ENCODE assay signal across 8 cellular contexts in genomic region chr1:211654838-211655787, GRCh38. TPM values are rescaled to one million over a fixed set of nuclear protein-coding genes. Genes with fewer than 3 reads are reported as not detected.
A peak's percentile ranks its signal among the peaks of the same experiment; 100 is the strongest.
DNase-seq lines count a peak whose midpoint lies in the region; ATAC-seq, FAIRE-seq and TF ChIP-seq lines count a peak whose summit lies in the region.

No MANE protein-coding gene starts in this region.

- peak overlapping the region; percentile 67 for H3K4me2 ChIP-seq in skeletal muscle satellite cell (ENCODE audit: low read length)

- H3K4me1 ChIP-seq in skeletal muscle satellite cell (ENCODE audit: control insufficient read depth, insufficient read depth, low read length) = peaks cover 20% of the 10 kb centered on the region

- no peaks in the 10 kb centered on the region for H3K27me3 ChIP-seq in skeletal muscle satellite cell (ENCODE audit: control insufficient read depth, insufficient read depth, low read length)

- peak; percentile 85 for FAIRE-seq in GM12891 (lab: Jason Lieb, UNC)

- no peak for DNase-seq in GM12891 (ENCODE audit: insufficient read length, low spot score)
- peak; percentile 44 to 74 for DNase-seq in NCI-H1930 (lab: John Stamatoyannopoulos, UW)
- DNase-seq in T-helper 9 cell = peak; percentile 74
- peak in 56 of 58 donors; percentile 9 to 89 (median 70) for DNase-seq in anterior cingulate cortex (lab: John Stamatoyannopoulos, UW)
- peak; percentile 79 for DNase-seq in hepatic stellate cell (ENCODE audit: low spot score)

- H3K9ac ChIP-seq in skeletal muscle satellite cell (ENCODE audit: low read depth, low read length) = no peak overlapping the region

- H3K4me3 ChIP-seq in skeletal muscle satellite cell (ENCODE audit: low read length) = peak overlapping the region; percentile 32

- no peaks in the 10 kb centered on the region for H3K36me3 ChIP-seq in skeletal muscle satellite cell (ENCODE audit: insufficient read depth, low read length)

- ATAC-seq in HG02884 (IDR thresholded peaks at IDR 0.05; ENCODE audit: unreplicated experiment) = peak; percentile 76
- ATAC-seq in GM19328 (IDR thresholded peaks at IDR 0.05; ENCODE audit: unreplicated experiment) = no peak

- no peak for TF ChIP-seq POLR2A in GM12891 (IDR thresholded peaks at IDR 0.05; ENCODE audit: low read depth, low read length)

- no peaks in the 10 kb centered on the region for H3K9me3 ChIP-seq in skeletal muscle satellite cell (replicated peaks; ENCODE audit: low read length)

TF ChIP-seq in GM12891, 5 proteins besides CTCF, POLR2A, EP300 and RAD21:
- peak; percentile 54; the same call in 1 of the 2 replicates for TF ChIP-seq POU2F2 (IDR thresholded peaks at IDR 0.05; ENCODE audit: low read depth, low read length)
- TF ChIP-seq PAX5 (IDR thresholded peaks at IDR 0.05; ENCODE audit: insufficient read depth, low read length, severe bottlenecking) = no peak

RNA-seq across cellular contexts. Expression of gene NEK2, which starts 20.3 kb away (rescaled TPM):
- polyA plus RNA-seq in GM12891 (2012; ENCODE audit: low read depth, missing spikeins) = 16.6 TPM
- 10.4 and 12.0 TPM in 2 replicates for total RNA-seq in skeletal muscle satellite cell (2012; rRNA removed)
